In the genomic region with DNA sequence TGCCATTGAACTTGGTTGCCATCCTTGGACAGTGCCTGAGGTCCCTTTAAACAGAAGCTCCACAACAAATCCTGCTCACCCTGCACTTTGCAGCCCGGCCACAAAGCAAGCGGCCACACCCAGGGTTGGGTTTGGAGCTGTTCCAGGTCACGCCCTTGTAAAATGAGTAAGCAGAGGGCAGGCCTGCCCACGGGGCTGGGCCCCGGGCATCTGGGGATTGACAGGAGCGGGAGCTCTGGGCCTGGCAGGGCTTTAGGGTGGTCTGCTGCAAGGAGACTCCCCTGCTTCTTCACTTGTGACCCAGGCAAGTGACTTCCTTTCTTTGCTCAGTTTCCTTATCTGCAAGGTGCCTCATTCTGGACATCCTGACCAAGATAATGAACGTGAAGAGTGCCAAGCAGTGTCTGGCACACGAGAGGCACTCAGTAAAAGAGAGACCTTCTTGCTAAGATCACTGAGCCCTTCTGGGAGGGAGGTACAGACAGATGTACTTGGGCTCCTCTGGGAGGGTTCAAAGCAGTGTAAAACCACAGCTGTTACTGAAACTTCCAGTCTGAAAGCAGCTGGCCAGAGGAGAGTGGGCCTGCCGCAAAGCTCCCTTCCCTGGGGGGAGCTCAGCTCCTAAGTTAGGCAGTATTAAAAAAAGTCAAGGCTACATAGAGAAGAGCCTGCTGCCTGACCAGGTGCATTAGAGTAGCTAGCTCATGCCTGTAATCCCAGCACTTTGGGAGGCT, we compare ENCODE assay signal across 1 cellular context.
TF ChIP-seq lines count a peak whose summit lies in the region.

No MANE protein-coding gene starts in this region.

TF ChIP-seq in K562, 482 proteins besides CTCF, POLR2A, EP300 and RAD21 (continued from another document):
- TF ChIP-seq ZNF23 (CRISPR knock-in tag; IDR thresholded peaks at IDR 0.05) (no peak), MCM3 (IDR thresholded peaks at IDR 0.05) (no peak), TSC22D4 (tag; IDR thresholded peaks at IDR 0.05) (no peak), BHLHE40 (IDR thresholded peaks at IDR 0.05; ENCODE audit: low read length) (peak; percentile 61), ZNF583 (CRISPR knock-in tag; IDR thresholded peaks at IDR 0.05) (no peak), ZNF146 (CRISPR knock-in tag; IDR thresholded peaks at IDR 0.05; ENCODE audit: unreplicated experiment) (no peak), RNF2 (IDR thresholded peaks at IDR 0.05) (no peak), CAMTA2 (CRISPR knock-in tag; conservative IDR thresholded peaks at IDR 0.05) (no peak), RBFOX2 (IDR thresholded peaks at IDR 0.05; ENCODE audit: low read depth, low read length) (peak; percentile 50), SPI1 (IDR thresholded peaks at IDR 0.05; ENCODE audit: borderline replicate concordance, low read depth, low read length) (peak; percentile 19; the same call in 1 of the 2 replicates), PML (IDR thresholded peaks at IDR 0.05; ENCODE audit: low read length) (peak; percentile 52; the same call in 1 of the 2 replicates), MAFG (tag; conservative IDR thresholded peaks at IDR 0.05) (peak; percentile 50), C11orf30 (IDR thresholded peaks at IDR 0.05; ENCODE audit: low read depth) (peak; percentile 87), SMARCA4 (IDR thresholded peaks at IDR 0.05) (peak; percentile 52), MTA3 (IDR thresholded peaks at IDR 0.05; ENCODE audit: borderline replicate concordance) (peak; percentile 64; the same call in 1 of the 2 replicates), SMARCE1 (IDR thresholded peaks at IDR 0.05) (peak; percentile 64; the same call in 1 of the 2 replicates), MTA2 (IDR thresholded peaks at IDR 0.05; ENCODE audit: low read depth) (peak; percentile 31; the same call in 1 of the 2 replicates), MYC (IDR thresholded peaks at IDR 0.05; ENCODE audit: low read depth, low read length) (peak; percentile 64; the same call in 1 of the 2 replicates), MYC (CRISPR knock-in tag; IDR thresholded peaks at IDR 0.05; ENCODE audit: borderline replicate concordance, low read depth) (no peak), CBFA2T2 (conservative IDR thresholded peaks at IDR 0.05) (no peak), HLTF (IDR thresholded peaks at IDR 0.05) (no peak), DACH1 (IDR thresholded peaks at IDR 0.05; ENCODE audit: partially characterized antibody) (peak; percentile 48), ATF7 (IDR thresholded peaks at IDR 0.05) (peak; percentile 38; the same call in 1 of the 2 replicates)
- TF ChIP-seq, protein P1, sequence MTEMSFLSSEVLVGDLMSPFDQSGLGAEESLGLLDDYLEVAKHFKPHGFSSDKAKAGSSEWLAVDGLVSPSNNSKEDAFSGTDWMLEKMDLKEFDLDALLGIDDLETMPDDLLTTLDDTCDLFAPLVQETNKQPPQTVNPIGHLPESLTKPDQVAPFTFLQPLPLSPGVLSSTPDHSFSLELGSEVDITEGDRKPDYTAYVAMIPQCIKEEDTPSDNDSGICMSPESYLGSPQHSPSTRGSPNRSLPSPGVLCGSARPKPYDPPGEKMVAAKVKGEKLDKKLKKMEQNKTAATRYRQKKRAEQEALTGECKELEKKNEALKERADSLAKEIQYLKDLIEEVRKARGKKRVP (CRISPR knock-in tag; IDR thresholded peaks at IDR 0.05): no peak; the same call in 1 of the 2 replicates
- TF ChIP-seq, protein P2, sequence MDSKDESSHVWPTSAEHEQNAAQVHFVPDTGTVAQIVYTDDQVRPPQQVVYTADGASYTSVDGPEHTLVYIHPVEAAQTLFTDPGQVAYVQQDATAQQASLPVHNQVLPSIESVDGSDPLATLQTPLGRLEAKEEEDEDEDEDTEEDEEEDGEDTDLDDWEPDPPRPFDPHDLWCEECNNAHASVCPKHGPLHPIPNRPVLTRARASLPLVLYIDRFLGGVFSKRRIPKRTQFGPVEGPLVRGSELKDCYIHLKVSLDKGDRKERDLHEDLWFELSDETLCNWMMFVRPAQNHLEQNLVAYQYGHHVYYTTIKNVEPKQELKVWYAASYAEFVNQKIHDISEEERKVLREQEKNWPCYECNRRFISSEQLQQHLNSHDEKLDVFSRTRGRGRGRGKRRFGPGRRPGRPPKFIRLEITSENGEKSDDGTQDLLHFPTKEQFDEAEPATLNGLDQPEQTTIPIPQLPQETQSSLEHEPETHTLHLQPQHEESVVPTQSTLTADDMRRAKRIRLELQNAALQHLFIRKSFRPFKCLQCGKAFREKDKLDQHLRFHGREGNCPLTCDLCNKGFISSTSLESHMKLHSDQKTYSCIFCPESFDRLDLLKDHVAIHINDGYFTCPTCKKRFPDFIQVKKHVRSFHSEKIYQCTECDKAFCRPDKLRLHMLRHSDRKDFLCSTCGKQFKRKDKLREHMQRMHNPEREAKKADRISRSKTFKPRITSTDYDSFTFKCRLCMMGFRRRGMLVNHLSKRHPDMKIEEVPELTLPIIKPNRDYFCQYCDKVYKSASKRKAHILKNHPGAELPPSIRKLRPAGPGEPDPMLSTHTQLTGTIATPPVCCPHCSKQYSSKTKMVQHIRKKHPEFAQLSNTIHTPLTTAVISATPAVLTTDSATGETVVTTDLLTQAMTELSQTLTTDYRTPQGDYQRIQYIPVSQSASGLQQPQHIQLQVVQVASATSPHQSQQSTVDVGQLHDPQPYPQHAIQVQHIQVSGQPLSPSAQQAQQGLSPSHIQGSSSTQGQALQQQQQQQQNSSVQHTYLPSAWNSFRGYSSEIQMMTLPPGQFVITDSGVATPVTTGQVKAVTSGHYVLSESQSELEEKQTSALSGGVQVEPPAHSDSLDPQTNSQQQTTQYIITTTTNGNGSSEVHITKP (IDR thresholded peaks at IDR 0.05; ENCODE audit: partially characterized antibody): peak; percentile 61
- TF ChIP-seq, protein P3, sequence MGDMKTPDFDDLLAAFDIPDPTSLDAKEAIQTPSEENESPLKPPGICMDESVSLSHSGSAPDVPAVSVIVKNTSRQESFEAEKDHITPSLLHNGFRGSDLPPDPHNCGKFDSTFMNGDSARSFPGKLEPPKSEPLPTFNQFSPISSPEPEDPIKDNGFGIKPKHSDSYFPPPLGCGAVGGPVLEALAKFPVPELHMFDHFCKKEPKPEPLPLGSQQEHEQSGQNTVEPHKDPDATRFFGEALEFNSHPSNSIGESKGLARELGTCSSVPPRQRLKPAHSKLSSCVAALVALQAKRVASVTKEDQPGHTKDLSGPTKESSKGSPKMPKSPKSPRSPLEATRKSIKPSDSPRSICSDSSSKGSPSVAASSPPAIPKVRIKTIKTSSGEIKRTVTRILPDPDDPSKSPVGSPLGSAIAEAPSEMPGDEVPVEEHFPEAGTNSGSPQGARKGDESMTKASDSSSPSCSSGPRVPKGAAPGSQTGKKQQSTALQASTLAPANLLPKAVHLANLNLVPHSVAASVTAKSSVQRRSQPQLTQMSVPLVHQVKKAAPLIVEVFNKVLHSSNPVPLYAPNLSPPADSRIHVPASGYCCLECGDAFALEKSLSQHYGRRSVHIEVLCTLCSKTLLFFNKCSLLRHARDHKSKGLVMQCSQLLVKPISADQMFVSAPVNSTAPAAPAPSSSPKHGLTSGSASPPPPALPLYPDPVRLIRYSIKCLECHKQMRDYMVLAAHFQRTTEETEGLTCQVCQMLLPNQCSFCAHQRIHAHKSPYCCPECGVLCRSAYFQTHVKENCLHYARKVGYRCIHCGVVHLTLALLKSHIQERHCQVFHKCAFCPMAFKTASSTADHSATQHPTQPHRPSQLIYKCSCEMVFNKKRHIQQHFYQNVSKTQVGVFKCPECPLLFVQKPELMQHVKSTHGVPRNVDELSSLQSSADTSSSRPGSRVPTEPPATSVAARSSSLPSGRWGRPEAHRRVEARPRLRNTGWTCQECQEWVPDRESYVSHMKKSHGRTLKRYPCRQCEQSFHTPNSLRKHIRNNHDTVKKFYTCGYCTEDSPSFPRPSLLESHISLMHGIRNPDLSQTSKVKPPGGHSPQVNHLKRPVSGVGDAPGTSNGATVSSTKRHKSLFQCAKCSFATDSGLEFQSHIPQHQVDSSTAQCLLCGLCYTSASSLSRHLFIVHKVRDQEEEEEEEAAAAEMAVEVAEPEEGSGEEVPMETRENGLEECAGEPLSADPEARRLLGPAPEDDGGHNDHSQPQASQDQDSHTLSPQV (IDR thresholded peaks at IDR 0.05): peak; percentile 67
- TF ChIP-seq, protein P4, sequence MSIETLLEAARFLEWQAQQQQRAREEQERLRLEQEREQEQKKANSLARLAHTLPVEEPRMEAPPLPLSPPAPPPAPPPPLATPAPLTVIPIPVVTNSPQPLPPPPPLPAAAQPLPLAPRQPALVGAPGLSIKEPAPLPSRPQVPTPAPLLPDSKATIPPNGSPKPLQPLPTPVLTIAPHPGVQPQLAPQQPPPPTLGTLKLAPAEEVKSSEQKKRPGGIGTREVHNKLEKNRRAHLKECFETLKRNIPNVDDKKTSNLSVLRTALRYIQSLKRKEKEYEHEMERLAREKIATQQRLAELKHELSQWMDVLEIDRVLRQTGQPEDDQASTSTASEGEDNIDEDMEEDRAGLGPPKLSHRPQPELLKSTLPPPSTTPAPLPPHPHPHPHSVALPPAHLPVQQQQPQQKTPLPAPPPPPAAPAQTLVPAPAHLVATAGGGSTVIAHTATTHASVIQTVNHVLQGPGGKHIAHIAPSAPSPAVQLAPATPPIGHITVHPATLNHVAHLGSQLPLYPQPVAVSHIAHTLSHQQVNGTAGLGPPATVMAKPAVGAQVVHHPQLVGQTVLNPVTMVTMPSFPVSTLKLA (conservative IDR thresholded peaks at IDR 0.05): peak in 1 of 2 experiments; percentile 73; a peak in 3 of 4 replicates
- TF ChIP-seq, protein P5, sequence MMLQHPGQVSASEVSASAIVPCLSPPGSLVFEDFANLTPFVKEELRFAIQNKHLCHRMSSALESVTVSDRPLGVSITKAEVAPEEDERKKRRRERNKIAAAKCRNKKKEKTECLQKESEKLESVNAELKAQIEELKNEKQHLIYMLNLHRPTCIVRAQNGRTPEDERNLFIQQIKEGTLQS (IDR thresholded peaks at IDR 0.05): peak; percentile 69
- TF ChIP-seq, protein P5 (CRISPR knock-in tag; conservative IDR thresholded peaks at IDR 0.05): peak; percentile 75
